Comparison of ENCODE assay signal across 12 cellular contexts in the genomic region with DNA sequence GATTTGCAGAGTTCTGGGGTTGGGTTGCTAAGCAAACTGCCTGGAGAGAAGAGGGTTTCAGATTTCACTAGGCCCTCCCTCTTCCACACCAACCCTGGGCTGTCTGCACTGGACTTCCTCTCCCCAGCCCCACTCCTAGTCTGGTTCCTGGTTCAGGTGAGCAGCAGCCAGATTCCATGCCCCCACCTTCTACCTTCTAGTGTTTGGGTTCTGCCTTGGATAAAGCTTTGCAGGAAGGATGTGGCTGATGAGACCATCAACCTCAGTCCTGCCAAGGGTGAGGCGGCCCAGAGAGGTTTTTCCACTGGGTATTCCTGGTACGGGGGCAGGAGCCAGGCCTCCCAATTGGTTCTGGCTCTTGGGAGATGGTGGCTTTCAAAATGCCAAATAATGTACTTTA.
DNase-seq lines count a peak whose midpoint lies in the region; ATAC-seq, FAIRE-seq and TF ChIP-seq lines count a peak whose summit lies in the region.
"Had no signal": no experiment of that assay in that cellular context is flagged by ENCODE, and none has a peak within 500 bp of the region (broad histone marks: within the 10 kb centered on the region; RNA-seq: fewer than 3 reads in every experiment).

No MANE protein-coding gene starts in this region.

- H3K27ac Mint-ChIP-seq in CD4-positive, alpha-beta T cell = peak overlapping the region; percentile 58
- H3K27ac Mint-ChIP-seq: memory B cell had no signal

- DNase-seq in CD4-positive, alpha-beta T cell = no peak
- DNase-seq in HuH-7 (ENCODE audit: low spot score) (peak; percentile 81), amniotic epithelial cell (ENCODE audit: low read depth) (peak; percentile 15), HepG2 (ENCODE audit: low spot score) (peak; percentile 53), GM10248 (ENCODE audit: extremely low spot score) (no peak)
- DNase-seq: GDM1, MM.1S had no signal

- no peak for TF ChIP-seq RAD21 in HepG2 (CRISPR knock-in tag; IDR thresholded peaks at IDR 0.05)

- H3K27me3 Mint-ChIP-seq in CD4-positive, alpha-beta T cell = no peaks in the 10 kb centered on the region

- peak; percentile 72 for FAIRE-seq in HepG2 (lab: Jason Lieb, UNC)
- FAIRE-seq: colon had no signal

- ATAC-seq in CD4-positive, alpha-beta T cell (ENCODE audit: poor library complexity) = no peak
- ATAC-seq in HepG2 (peak; percentile 64), GM21423 (IDR thresholded peaks at IDR 0.05; ENCODE audit: unreplicated experiment) (no peak), GM18909 (IDR thresholded peaks at IDR 0.05; ENCODE audit: poor library complexity, unreplicated experiment) (no peak), GM18873 (IDR thresholded peaks at IDR 0.05; ENCODE audit: low FRiP score, unreplicated experiment) (no peak)

- H3K4me1 ChIP-seq in HepG2 (ENCODE audit: insufficient read depth, low read length) = peaks cover 85% of the 10 kb centered on the region

- WGBS in HepG2 (ENCODE audit: low lambda C conversion rate) = 100% methylated on average over 2 of the region's 2 CpGs

- in situ Hi-C loops in HepG2 (cut with HindIII; ENCODE audit: extremely low pct_ligation_motif_present, low pct_unique_long_range_greater_than_20kb) = no loop called here

- H4K20me1 ChIP-seq in HepG2 (ENCODE audit: insufficient read depth, low read length) = peaks cover 6% of the 10 kb centered on the region

- BruUV-seq in HepG2 (replicated peaks; lab: Mats Ljungman, UMichigan) = no TSS peak

- H3K4me2 ChIP-seq in HepG2 (ENCODE audit: low read depth, low read length) = peak overlapping the region; percentile 25; the same call in 1 of the 2 replicates

- H2AFZ ChIP-seq in HepG2 (ENCODE audit: low read length) = no peak overlapping the region

- H3K27ac ChIP-seq in CD4-positive, alpha-beta T cell (ENCODE audit: low read depth, low read length) = no peak overlapping the region
- no peak overlapping the region for H3K27ac ChIP-seq in HepG2 (ENCODE audit: extremely low read length, insufficient read depth, low read length)

- POLR2A ChIA-PET in CD4-positive, alpha-beta T cell (lab: Charles Lee) = no interaction called here
- POLR2A ChIA-PET in HepG2 (lab: Yijun Ruan, JAX) = no interaction called here
- POLR2A ChIA-PET in GM10248 (lab: Yijun Ruan, JAX) = no interaction called here

- peaks cover under 1 to 15% of the 10 kb centered on the region in 2 experiments; a peak in 4 of 5 replicates for H3K36me3 ChIP-seq in HepG2 (replicated peaks in 1 of 2; ENCODE audit: control insufficient read depth in 1 of 2, insufficient read depth in 2 of 2, low read length in 2 of 2)

- TF ChIP-seq EP300 in HepG2 (IDR thresholded peaks at IDR 0.05; ENCODE audit: low read depth in 2 of 2, low read length in 2 of 2) = no peak
- TF ChIP-seq EP300 in HepG2 (CRISPR knock-in tag; IDR thresholded peaks at IDR 0.05; ENCODE audit: borderline replicate concordance) = no peak

- no peak for TF ChIP-seq CTCF in CD4-positive, alpha-beta T cell (IDR thresholded peaks at IDR 0.05)
- TF ChIP-seq CTCF in HepG2 (CRISPR knock-in tag; IDR thresholded peaks at IDR 0.05) (no peak), GM10248 (IDR thresholded peaks at IDR 0.05; ENCODE audit: control extremely low read depth, extremely low read depth, low read depth, missing control alignments) (no peak)

- no peaks in the 10 kb centered on the region for H3K27me3 ChIP-seq in CD4-positive, alpha-beta T cell (ENCODE audit: control insufficient read depth, insufficient read depth, low read length)
- H3K27me3 ChIP-seq in HepG2 (ENCODE audit: control insufficient read depth in 1 of 2, insufficient read depth in 2 of 2, low read length in 2 of 2) = no peaks in the 10 kb centered on the region

- H3K9ac ChIP-seq in HepG2 (ENCODE audit: insufficient read depth, low read depth, low read length) = no peak overlapping the region

- no peaks in the 10 kb centered on the region for H3K9me3 ChIP-seq in CD4-positive, alpha-beta T cell (ENCODE audit: control insufficient read depth, low read length)
- H3K9me3 ChIP-seq in HepG2 (ENCODE audit: low read length) = no peaks in the 10 kb centered on the region

- no peaks in the 10 kb centered on the region for H3K9me3 Mint-ChIP-seq in CD4-positive, alpha-beta T cell
- H3K9me3 Mint-ChIP-seq: memory B cell had no signal

- H3K4me3 ChIP-seq in HepG2 (replicated peaks in 1 of 3; ENCODE audit: insufficient read depth in 1 of 3, low read depth in 2 of 3, low read length in 3 of 3) = no peak overlapping the region

- H3K79me2 ChIP-seq in HepG2 (ENCODE audit: insufficient read depth, low read length) = peaks cover 73% of the 10 kb centered on the region

- intact Hi-C loops in CD4-positive, alpha-beta T cell (cut with DNase I, micrococcal nuclease) = no loop called here
- intact Hi-C loops in HepG2 (cut with micrococcal nuclease; ENCODE audit: unreplicated experiment) = loop anchor here (5.0 kb wide), 1 partner anchor 34 kb away; no protein-coding TSS in a partner anchor

- H3K4me3 Mint-ChIP-seq in CD4-positive, alpha-beta T cell = peak overlapping the region; percentile 11
- H3K4me3 Mint-ChIP-seq: memory B cell had no signal

- peaks cover 5% of the 10 kb centered on the region for H3K36me3 Mint-ChIP-seq in CD4-positive, alpha-beta T cell (ENCODE audit: low read depth)

- H3K4me1 Mint-ChIP-seq in CD4-positive, alpha-beta T cell (ENCODE audit: low read depth) = peaks cover 76% of the 10 kb centered on the region

- TF ChIP-seq POLR2A in HepG2 (IDR thresholded peaks at IDR 0.05; ENCODE audit: insufficient read depth in 1 of 2, low read depth in 2 of 2, low read length in 2 of 2) = no peak

- CTCF ChIA-PET in CD4-positive, alpha-beta T cell (lab: Charles Lee) = no interaction called here
- CTCF ChIA-PET in HepG2 (lab: Yijun Ruan, JAX; ENCODE audit: low intra/inter-chr PET ratio, low total read pairs) (no interaction called here), GM10248 (lab: Yijun Ruan, JAX) (no interaction called here)

TF ChIP-seq in HepG2, 621 proteins besides CTCF, POLR2A, EP300 and RAD21 (continues in another document):
- TF ChIP-seq SALL1 (CRISPR knock-in tag; IDR thresholded peaks at IDR 0.05) (0 out of 2 replicates have a peak, but pooled peaks have one; percentile 10), ELF3 (CRISPR knock-in tag; IDR thresholded peaks at IDR 0.05) (peak; percentile 49; the same call in 1 of the 2 replicates), ZNF605 (CRISPR knock-in tag; IDR thresholded peaks at IDR 0.05) (no peak), MAFG (CRISPR knock-in tag; IDR thresholded peaks at IDR 0.05) (no peak), SAP130 (CRISPR knock-in tag; IDR thresholded peaks at IDR 0.05; ENCODE audit: low read depth) (peak; percentile 45; the same call in 1 of the 2 replicates), ZFX (CRISPR knock-in tag; IDR thresholded peaks at IDR 0.05; ENCODE audit: low read depth) (peak; percentile 51; the same call in 1 of the 2 replicates), GATAD2A (CRISPR knock-in tag; IDR thresholded peaks at IDR 0.05) (0 out of 2 replicates have a peak, but pooled peaks have one; percentile 33), SSRP1 (CRISPR knock-in tag; IDR thresholded peaks at IDR 0.05) (no peak)
- TF ChIP-seq, protein P1, sequence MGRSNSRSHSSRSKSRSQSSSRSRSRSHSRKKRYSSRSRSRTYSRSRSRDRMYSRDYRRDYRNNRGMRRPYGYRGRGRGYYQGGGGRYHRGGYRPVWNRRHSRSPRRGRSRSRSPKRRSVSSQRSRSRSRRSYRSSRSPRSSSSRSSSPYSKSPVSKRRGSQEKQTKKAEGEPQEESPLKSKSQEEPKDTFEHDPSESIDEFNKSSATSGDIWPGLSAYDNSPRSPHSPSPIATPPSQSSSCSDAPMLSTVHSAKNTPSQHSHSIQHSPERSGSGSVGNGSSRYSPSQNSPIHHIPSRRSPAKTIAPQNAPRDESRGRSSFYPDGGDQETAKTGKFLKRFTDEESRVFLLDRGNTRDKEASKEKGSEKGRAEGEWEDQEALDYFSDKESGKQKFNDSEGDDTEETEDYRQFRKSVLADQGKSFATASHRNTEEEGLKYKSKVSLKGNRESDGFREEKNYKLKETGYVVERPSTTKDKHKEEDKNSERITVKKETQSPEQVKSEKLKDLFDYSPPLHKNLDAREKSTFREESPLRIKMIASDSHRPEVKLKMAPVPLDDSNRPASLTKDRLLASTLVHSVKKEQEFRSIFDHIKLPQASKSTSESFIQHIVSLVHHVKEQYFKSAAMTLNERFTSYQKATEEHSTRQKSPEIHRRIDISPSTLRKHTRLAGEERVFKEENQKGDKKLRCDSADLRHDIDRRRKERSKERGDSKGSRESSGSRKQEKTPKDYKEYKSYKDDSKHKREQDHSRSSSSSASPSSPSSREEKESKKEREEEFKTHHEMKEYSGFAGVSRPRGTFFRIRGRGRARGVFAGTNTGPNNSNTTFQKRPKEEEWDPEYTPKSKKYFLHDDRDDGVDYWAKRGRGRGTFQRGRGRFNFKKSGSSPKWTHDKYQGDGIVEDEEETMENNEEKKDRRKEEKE (IDR thresholded peaks at IDR 0.05) = no peak
- TF ChIP-seq, protein P2, sequence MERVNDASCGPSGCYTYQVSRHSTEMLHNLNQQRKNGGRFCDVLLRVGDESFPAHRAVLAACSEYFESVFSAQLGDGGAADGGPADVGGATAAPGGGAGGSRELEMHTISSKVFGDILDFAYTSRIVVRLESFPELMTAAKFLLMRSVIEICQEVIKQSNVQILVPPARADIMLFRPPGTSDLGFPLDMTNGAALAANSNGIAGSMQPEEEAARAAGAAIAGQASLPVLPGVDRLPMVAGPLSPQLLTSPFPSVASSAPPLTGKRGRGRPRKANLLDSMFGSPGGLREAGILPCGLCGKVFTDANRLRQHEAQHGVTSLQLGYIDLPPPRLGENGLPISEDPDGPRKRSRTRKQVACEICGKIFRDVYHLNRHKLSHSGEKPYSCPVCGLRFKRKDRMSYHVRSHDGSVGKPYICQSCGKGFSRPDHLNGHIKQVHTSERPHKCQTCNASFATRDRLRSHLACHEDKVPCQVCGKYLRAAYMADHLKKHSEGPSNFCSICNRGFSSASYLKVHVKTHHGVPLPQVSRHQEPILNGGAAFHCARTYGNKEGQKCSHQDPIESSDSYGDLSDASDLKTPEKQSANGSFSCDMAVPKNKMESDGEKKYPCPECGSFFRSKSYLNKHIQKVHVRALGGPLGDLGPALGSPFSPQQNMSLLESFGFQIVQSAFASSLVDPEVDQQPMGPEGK (CRISPR knock-in tag; IDR thresholded peaks at IDR 0.05) = peak; percentile 47; the same call in 1 of the 2 replicates
- TF ChIP-seq, protein P3, sequence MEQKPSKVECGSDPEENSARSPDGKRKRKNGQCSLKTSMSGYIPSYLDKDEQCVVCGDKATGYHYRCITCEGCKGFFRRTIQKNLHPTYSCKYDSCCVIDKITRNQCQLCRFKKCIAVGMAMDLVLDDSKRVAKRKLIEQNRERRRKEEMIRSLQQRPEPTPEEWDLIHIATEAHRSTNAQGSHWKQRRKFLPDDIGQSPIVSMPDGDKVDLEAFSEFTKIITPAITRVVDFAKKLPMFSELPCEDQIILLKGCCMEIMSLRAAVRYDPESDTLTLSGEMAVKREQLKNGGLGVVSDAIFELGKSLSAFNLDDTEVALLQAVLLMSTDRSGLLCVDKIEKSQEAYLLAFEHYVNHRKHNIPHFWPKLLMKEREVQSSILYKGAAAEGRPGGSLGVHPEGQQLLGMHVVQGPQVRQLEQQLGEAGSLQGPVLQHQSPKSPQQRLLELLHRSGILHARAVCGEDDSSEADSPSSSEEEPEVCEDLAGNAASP (CRISPR knock-in tag; IDR thresholded peaks at IDR 0.05; ENCODE audit: borderline replicate concordance) = 0 out of 2 replicates have a peak, but pooled peaks have one; percentile 15

Comparison
In these comparisons a context has a peak if more than half of its experiments do, and no peak if none do; other contexts are left out.
1. DNase-seq: peak in HuH-7 (single experiment), amniotic epithelial cell (single experiment) and HepG2 (single experiment); none in CD4-positive, alpha-beta T cell (0 of 10) and GM10248 (single experiment).